In genomic region chr2:226217191-226217590, GRCh38 we compare ENCODE assay signal across 1 cellular context.
TF ChIP-seq lines count a peak whose summit lies in the region.

No MANE protein-coding gene starts in this region.

TF ChIP-seq in IMR-90, 13 proteins besides CTCF, POLR2A, EP300 and RAD21 (continued from another document):
- TF ChIP-seq USF2 (IDR thresholded peaks at IDR 0.05; ENCODE audit: low read depth, low read length) (no peak), RCOR1 (IDR thresholded peaks at IDR 0.05; ENCODE audit: insufficient replicate concordance, low read length) (no peak), CEBPB (IDR thresholded peaks at IDR 0.05; ENCODE audit: low read depth, low read length) (no peak), MAZ (IDR thresholded peaks at IDR 0.05; ENCODE audit: borderline replicate concordance, low read depth, low read length) (no peak), NFE2L2 (IDR thresholded peaks at IDR 0.05; ENCODE audit: low read depth, low read length) (no peak), RFX5 (IDR thresholded peaks at IDR 0.05; ENCODE audit: low read depth, low read length) (no peak), CHD1 (IDR thresholded peaks at IDR 0.05; ENCODE audit: low read depth, low read length) (no peak), MAFK (IDR thresholded peaks at IDR 0.05; ENCODE audit: low read depth, low read length) (no peak)
